ENCODE assay signal across 11 cellular contexts in the genomic region with DNA sequence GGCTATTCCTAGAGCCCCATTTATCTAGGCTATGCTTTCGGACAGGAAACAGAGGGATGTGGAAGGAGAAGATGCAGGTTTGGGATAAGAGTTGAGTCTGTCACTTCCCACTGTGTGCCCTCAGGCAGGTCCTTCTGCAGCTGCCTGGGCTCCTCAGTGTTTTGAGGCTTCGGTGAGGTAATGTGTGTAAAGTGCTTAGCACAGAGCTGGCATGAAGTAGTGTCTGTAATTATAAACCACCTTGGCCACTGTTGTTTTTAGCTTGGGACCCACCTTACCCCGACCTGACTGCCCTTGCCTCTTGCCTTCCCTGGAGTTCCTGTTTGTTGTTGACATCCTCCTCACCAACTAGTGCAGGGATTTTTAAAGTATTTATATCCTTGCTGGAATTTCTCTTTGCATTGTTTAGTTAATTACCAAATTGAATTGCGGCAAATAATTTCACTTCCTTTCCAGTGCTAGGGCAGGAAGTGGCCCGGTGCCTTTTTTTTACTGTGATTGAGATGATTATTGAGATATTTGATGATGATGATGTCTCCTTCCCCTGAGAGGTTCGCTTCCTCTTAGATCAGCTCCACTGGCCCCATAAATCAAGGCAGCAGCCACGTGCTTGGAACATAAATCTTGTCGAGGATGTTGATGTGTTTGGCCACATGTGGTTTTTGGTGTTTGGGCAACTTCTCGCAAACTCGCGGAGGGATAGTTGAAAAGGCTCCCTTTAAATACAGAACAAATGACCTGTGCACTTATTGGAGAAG. TPM values are rescaled to one million over a fixed set of nuclear protein-coding genes. Genes with fewer than 3 reads are reported as not detected.
A peak's percentile ranks its signal among the peaks of the same experiment; 100 is the strongest.
DNase-seq lines count a peak whose midpoint lies in the region; ATAC-seq and TF ChIP-seq lines count a peak whose summit lies in the region.
"Had no signal": no experiment of that assay in that cellular context is flagged by ENCODE, and none has a peak within 500 bp of the region (broad histone marks: within the 10 kb centered on the region; RNA-seq: fewer than 3 reads in every experiment).

No MANE protein-coding gene starts in this region.

- ATAC-seq in gastrocnemius medialis (peak; percentile 72 to 81), HG03095 (IDR thresholded peaks at IDR 0.05; ENCODE audit: unreplicated experiment) (no peak)

- no peaks in the 10 kb centered on the region for H3K36me3 Mint-ChIP-seq in activated T-helper 1 cell treated with anti-CD3 and anti-CD28 coated beads, Interleukin-12 subunit alpha, Interleukin-12 subunit beta, Interleukin-2, Interleukin-4 antibody, amounts not matched to agents 30 ng/mL and 10 ng/mL and 1 ng/mL, durations not matched to agents 14 hours and 24 hours and 36 hours (ENCODE audit: low read depth)

- H3K27ac Mint-ChIP-seq in activated T-helper 1 cell treated with anti-CD3 and anti-CD28 coated beads, Interleukin-12 subunit alpha, Interleukin-12 subunit beta, Interleukin-2, Interleukin-4 antibody, amounts not matched to agents 30 ng/mL and 10 ng/mL and 1 ng/mL, durations not matched to agents 14 hours and 24 hours and 36 hours, result no peak overlapping the region

- POLR2A ChIA-PET in HEK293 (lab: Yijun Ruan, JAX), result interaction anchor here (0.9 to 1.1 kb wide), 2 partner anchors 39 to 67 kb away, joined by 3 to 4 read pairs; no protein-coding TSS in a partner anchor

- TF ChIP-seq EP300 in esophagus muscularis mucosa (IDR thresholded peaks at IDR 0.05), result no peak

- intact Hi-C loops in esophagus muscularis mucosa (cut with DNase I), result no loop called here
- intact Hi-C loops in gastrocnemius medialis (cut with DNase I; ENCODE audit: low total_unique reads), result loop anchor here (5.0 kb wide), 1 partner anchor 374 kb away; no protein-coding TSS in a partner anchor
- intact Hi-C loops in activated T-helper 1 cell treated with anti-CD3 and anti-CD28 coated beads, Interleukin-12 subunit alpha, Interleukin-12 subunit beta, Interleukin-2, Interleukin-4 antibody, amounts not matched to agents 30 ng/mL and 10 ng/mL and 1 ng/mL, durations not matched to agents 14 hours and 24 hours and 36 hours (cut with micrococcal nuclease), result no loop called here

- H3K27ac ChIP-seq in HEK293 (ENCODE audit: extremely low read depth, low read depth, low read length) (no peak overlapping the region), esophagus muscularis mucosa (replicated peaks in 1 of 4) (peak overlapping the region; percentile 57 to 79 (median 61)), gastrocnemius medialis (peak overlapping the region; percentile 85 to 96 (median 92))

- H3K4me1 ChIP-seq in HEK293 (ENCODE audit: control insufficient read depth, insufficient read depth, low read length) (peaks cover 4% of the 10 kb centered on the region; the same call in 1 of the 2 replicates), esophagus muscularis mucosa (peaks cover 49 to 75% (median 63%) of the 10 kb centered on the region in 4 donors), gastrocnemius medialis (peaks cover 96% of the 10 kb centered on the region in 2 donors)

- no peak for TF ChIP-seq POLR2A in esophagus muscularis mucosa (IDR thresholded peaks at IDR 0.05; ENCODE audit: low read depth)
- TF ChIP-seq POLR2A in gastrocnemius medialis (IDR thresholded peaks at IDR 0.05), result peak in 1 of 2 donors; percentile 36

- CTCF ChIA-PET in HEK293 (lab: Yijun Ruan, JAX), result interaction anchor here (0.7 to 2.2 kb wide), 11 partner anchors 7 to 520 kb away, joined by 3 to 9 read pairs (median 4); no protein-coding TSS in a partner anchor

- H3K4me3 Mint-ChIP-seq in activated T-helper 1 cell treated with anti-CD3 and anti-CD28 coated beads, Interleukin-12 subunit alpha, Interleukin-12 subunit beta, Interleukin-2, Interleukin-4 antibody, amounts not matched to agents 30 ng/mL and 10 ng/mL and 1 ng/mL, durations not matched to agents 14 hours and 24 hours and 36 hours, result no peak overlapping the region

- H3K27me3 Mint-ChIP-seq in activated T-helper 1 cell treated with anti-CD3 and anti-CD28 coated beads, Interleukin-12 subunit alpha, Interleukin-12 subunit beta, Interleukin-2, Interleukin-4 antibody, amounts not matched to agents 30 ng/mL and 10 ng/mL and 1 ng/mL, durations not matched to agents 14 hours and 24 hours and 36 hours (ENCODE audit: insufficient read depth), result peaks cover 41% of the 10 kb centered on the region

- 41% methylated on average over 11 of the region's 11 CpGs for WGBS in esophagus muscularis mucosa

- in situ Hi-C loops in gastrocnemius medialis (cut with MboI; ENCODE audit: low sequenced_read_pairs in 4 of 4), result no loop called here

- H3K4me3 ChIP-seq in HEK293 (ENCODE audit: low read depth, low read length), result no peak overlapping the region
- no peak overlapping the region for H3K4me3 ChIP-seq in esophagus muscularis mucosa
- peak overlapping the region in 3 of 4 donors; percentile 14 to 33 (median 20) for H3K4me3 ChIP-seq in gastrocnemius medialis

- TF ChIP-seq CTCF in HEK293 (tag by site-specific recombination; IDR thresholded peaks at IDR 0.05), result no peak
- no peak for TF ChIP-seq CTCF in esophagus muscularis mucosa (IDR thresholded peaks at IDR 0.05)
- no peak for TF ChIP-seq CTCF in gastrocnemius medialis (IDR thresholded peaks at IDR 0.05 in 4 of 5, conservative IDR thresholded peaks at IDR 0.05 in 1 of 5)

- H3K27me3 ChIP-seq in esophagus muscularis mucosa (no peaks in the 10 kb centered on the region), gastrocnemius medialis (no peaks in the 10 kb centered on the region)

- DNase-seq in NCI-H510A (lab: John Stamatoyannopoulos, UW), result peak; percentile 25
- DNase-seq in esophagus muscularis mucosa (ENCODE audit: extremely low spot score), result no peak
- peak; percentile 64 to 83 for DNase-seq in gastrocnemius medialis
- no peak for DNase-seq in activated T-helper 1 cell treated with anti-CD3 and anti-CD28 coated beads, Interleukin-12 subunit alpha, Interleukin-12 subunit beta, Interleukin-2, Interleukin-4 antibody, amounts not matched to agents 30 ng/mL and 10 ng/mL and 1 ng/mL, durations not matched to agents 14 hours and 24 hours and 36 hours (ENCODE audit: low spot score)
- DNase-seq in activated CD4-positive, CD25-positive, alpha-beta regulatory T cell (lab: John Stamatoyannopoulos, UW), result no peak
- DNase-seq: activated CD8-positive, alpha-beta memory T cell treated with anti-CD3 and anti-CD28 coated beads, Interleukin-2, amount 50 U/mL, for 4 hours; GDM1; Kasumi-1; SW 1271 had no signal

- H3K9me3 ChIP-seq in HEK293 (ENCODE audit: control insufficient read depth, insufficient read depth, low read depth, low read length) (no peaks in the 10 kb centered on the region), esophagus muscularis mucosa (no peaks in the 10 kb centered on the region), gastrocnemius medialis (no peaks in the 10 kb centered on the region)

- no peaks in the 10 kb centered on the region for H3K9me3 Mint-ChIP-seq in activated T-helper 1 cell treated with anti-CD3 and anti-CD28 coated beads, Interleukin-12 subunit alpha, Interleukin-12 subunit beta, Interleukin-2, Interleukin-4 antibody, amounts not matched to agents 30 ng/mL and 10 ng/mL and 1 ng/mL, durations not matched to agents 14 hours and 24 hours and 36 hours

- H3K36me3 ChIP-seq in HEK293 (ENCODE audit: control insufficient read depth in 2 of 2, insufficient read depth in 1 of 2, low read length in 2 of 2), result no peaks in the 10 kb centered on the region
- no peaks in the 10 kb centered on the region for H3K36me3 ChIP-seq in esophagus muscularis mucosa
- no peaks in the 10 kb centered on the region for H3K36me3 ChIP-seq in gastrocnemius medialis

- peaks cover 6% of the 10 kb centered on the region for H3K4me1 Mint-ChIP-seq in activated T-helper 1 cell treated with anti-CD3 and anti-CD28 coated beads, Interleukin-12 subunit alpha, Interleukin-12 subunit beta, Interleukin-2, Interleukin-4 antibody, amounts not matched to agents 30 ng/mL and 10 ng/mL and 1 ng/mL, durations not matched to agents 14 hours and 24 hours and 36 hours (ENCODE audit: low read depth)

TF ChIP-seq in HEK293, 187 proteins besides CTCF, POLR2A, EP300 and RAD21 (continues in another document):
- TF ChIP-seq PRDM1 (tag by site-specific recombination; IDR thresholded peaks at IDR 0.05) (no peak), ZNF561 (tag by site-specific recombination; IDR thresholded peaks at IDR 0.05; ENCODE audit: borderline replicate concordance) (0 out of 2 replicates have a peak, but pooled peaks have one; percentile 36), EGR2 (tag by site-specific recombination; IDR thresholded peaks at IDR 0.05; ENCODE audit: low read depth) (no peak), ZNF311 (tag by site-specific recombination; IDR thresholded peaks at IDR 0.05; ENCODE audit: borderline replicate concordance) (no peak)
- TF ChIP-seq, protein P1, sequence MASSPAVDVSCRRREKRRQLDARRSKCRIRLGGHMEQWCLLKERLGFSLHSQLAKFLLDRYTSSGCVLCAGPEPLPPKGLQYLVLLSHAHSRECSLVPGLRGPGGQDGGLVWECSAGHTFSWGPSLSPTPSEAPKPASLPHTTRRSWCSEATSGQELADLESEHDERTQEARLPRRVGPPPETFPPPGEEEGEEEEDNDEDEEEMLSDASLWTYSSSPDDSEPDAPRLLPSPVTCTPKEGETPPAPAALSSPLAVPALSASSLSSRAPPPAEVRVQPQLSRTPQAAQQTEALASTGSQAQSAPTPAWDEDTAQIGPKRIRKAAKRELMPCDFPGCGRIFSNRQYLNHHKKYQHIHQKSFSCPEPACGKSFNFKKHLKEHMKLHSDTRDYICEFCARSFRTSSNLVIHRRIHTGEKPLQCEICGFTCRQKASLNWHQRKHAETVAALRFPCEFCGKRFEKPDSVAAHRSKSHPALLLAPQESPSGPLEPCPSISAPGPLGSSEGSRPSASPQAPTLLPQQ (tag by site-specific recombination; IDR thresholded peaks at IDR 0.05), result peak; percentile 96
- TF ChIP-seq, protein P2, sequence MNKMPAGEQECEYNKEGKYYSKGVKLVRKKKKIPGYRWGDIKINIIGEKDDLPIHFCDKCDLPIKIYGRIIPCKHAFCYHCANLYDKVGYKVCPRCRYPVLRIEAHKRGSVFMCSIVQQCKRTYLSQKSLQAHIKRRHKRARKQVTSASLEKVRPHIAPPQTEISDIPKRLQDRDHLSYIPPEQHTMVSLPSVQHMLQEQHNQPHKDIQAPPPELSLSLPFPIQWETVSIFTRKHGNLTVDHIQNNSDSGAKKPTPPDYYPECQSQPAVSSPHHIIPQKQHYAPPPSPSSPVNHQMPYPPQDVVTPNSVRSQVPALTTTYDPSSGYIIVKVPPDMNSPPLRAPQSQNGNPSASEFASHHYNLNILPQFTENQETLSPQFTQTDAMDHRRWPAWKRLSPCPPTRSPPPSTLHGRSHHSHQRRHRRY (tag by site-specific recombination; IDR thresholded peaks at IDR 0.05), result no peak

RNA-seq across cellular contexts. Expression of a gene that starts 38.2 kb away (rescaled TPM):
- 100 to 1,000 TPM in 1 of 4 donors, 10 to 100 TPM in 3; 41.7 to 102 (median 62.4) TPM for total RNA-seq in esophagus muscularis mucosa
- 10 to 100 TPM; 22.7 to 68.2 (median 37.4) TPM for total RNA-seq in gastrocnemius medialis
- total RNA-seq in activated T-helper 1 cell treated with anti-CD3 and anti-CD28 coated beads, Interleukin-12 subunit alpha, Interleukin-12 subunit beta, Interleukin-2, Interleukin-4 antibody, amounts not matched to agents 30 ng/mL and 10 ng/mL and 1 ng/mL, durations not matched to agents 14 hours and 24 hours and 36 hours, result 0.05 TPM in 1 of 2 replicates, not detected in the other

Comparison
In these comparisons a context has a peak if more than half of its experiments do, and no peak if none do; other contexts are left out.
1. H3K4me3 ChIP-seq: peak in gastrocnemius medialis (3 of 4); none in HEK293 (single experiment) and esophagus muscularis mucosa (0 of 4).
2. DNase-seq: peak in NCI-H510A (single experiment) and gastrocnemius medialis (2 of 2); none in esophagus muscularis mucosa (single experiment), activated T-helper 1 cell treated with anti-CD3 and anti-CD28 coated beads, Interleukin-12 subunit alpha, Interleukin-12 subunit beta, Interleukin-2, Interleukin-4 antibody, amounts not matched to agents 30 ng/mL and 10 ng/mL and 1 ng/mL, durations not matched to agents 14 hours and 24 hours and 36 hours (single experiment) and activated CD4-positive, CD25-positive, alpha-beta regulatory T cell (0 of 4).
3. RNA of a gene that starts 38.2 kb away (total RNA-seq): 41.7 to 102 TPM in esophagus muscularis mucosa and 22.7 to 68.2 TPM in gastrocnemius medialis; 0.05 TPM in activated T-helper 1 cell treated with anti-CD3 and anti-CD28 coated beads, Interleukin-12 subunit alpha, Interleukin-12 subunit beta, Interleukin-2, Interleukin-4 antibody, amounts not matched to agents 30 ng/mL and 10 ng/mL and 1 ng/mL, durations not matched to agents 14 hours and 24 hours and 36 hours; every median in the first group is over 10 times any median in the second.